In the genomic region with DNA sequence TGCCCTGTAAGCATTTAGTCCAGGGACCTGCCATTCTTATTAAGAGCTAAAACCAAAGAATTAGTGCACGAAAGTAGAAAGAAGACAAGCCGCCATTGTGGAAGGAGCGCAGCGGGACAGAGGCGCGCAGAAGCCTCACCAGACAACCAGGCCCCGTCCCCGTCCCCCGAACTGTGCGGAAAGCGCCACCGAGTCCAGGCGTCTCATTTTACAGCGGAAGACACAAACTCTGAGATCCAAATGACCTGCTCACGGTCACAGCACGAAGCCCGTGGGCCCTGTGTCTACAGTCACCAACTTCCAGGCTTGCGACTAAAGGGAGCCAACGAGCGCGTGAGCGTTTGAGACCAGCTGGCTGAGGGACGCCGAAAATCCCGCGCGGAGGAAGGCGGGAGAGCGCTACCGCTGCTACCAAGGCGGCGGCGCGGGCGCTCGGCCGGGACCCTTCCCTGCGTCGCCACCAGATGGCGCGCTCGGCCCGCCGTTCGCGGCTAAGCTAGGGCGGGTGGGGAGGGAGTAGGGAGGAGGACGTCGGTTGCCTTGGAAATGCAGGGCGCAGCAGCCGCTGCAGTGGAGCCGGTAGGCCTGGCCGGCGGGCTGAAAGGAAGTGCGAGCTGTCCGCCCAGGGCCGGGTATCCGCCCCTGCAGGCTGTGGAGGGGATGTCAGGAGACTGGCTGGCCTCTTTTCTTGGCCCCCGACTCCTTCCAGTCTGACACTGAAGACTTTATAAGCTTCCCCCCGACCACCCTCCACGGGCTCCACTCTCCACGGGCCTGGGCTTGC, we compare ENCODE assay signal across 8 cellular contexts. TPM values are rescaled to one million over a fixed set of nuclear protein-coding genes. Genes with fewer than 3 reads are reported as not detected.
A peak's percentile ranks its signal among the peaks of the same experiment; 100 is the strongest.
DNase-seq lines count a peak whose midpoint lies in the region; ATAC-seq, FAIRE-seq and TF ChIP-seq lines count a peak whose summit lies in the region.

No MANE protein-coding gene starts in this region.

- CTCF ChIA-PET in activated CD8-positive, alpha-beta memory T cell treated with anti-CD3 and anti-CD28 coated beads, Interleukin-2, amount 10 ng/mL, durations not matched to agents 7 days and 5 days (lab: Charles Lee) = interaction anchor here (0.7 to 2.6 kb wide), 67 partner anchors 9 to 1015 kb away, joined by 3 to 21 read pairs (median 4); a partner anchor contains a TSS

- ATAC-seq in GM21381 (IDR thresholded peaks at IDR 0.05; ENCODE audit: unreplicated experiment) = peak; percentile 99
- ATAC-seq in activated CD8-positive, alpha-beta memory T cell treated with anti-CD3 and anti-CD28 coated beads, Interleukin-2, amount 10 ng/mL, durations not matched to agents 7 days and 5 days = peak; percentile 95

- TF ChIP-seq CTCF in endothelial cell (IDR thresholded peaks at IDR 0.05; ENCODE audit: unreplicated experiment) (peak; percentile 98), mesothelial cell of epicardium (IDR thresholded peaks at IDR 0.05; ENCODE audit: unreplicated experiment) (peak; percentile 96)

- no peaks in the 10 kb centered on the region for H3K9me3 Mint-ChIP-seq in activated CD8-positive, alpha-beta memory T cell treated with anti-CD3 and anti-CD28 coated beads, Interleukin-2, amount 10 ng/mL, durations not matched to agents 7 days and 5 days (ENCODE audit: low read depth)
- no peaks in the 10 kb centered on the region for H3K9me3 Mint-ChIP-seq in endothelial cell (ENCODE audit: unreplicated experiment)
- peaks cover 17% of the 10 kb centered on the region for H3K9me3 Mint-ChIP-seq in mesothelial cell of epicardium

- in situ Hi-C loops in Caki2 (cut with HindIII; ENCODE audit: low pct_unique_long_range_greater_than_20kb, low sequenced_read_pairs) = no loop called here

- H3K36me3 Mint-ChIP-seq in activated CD8-positive, alpha-beta memory T cell treated with anti-CD3 and anti-CD28 coated beads, Interleukin-2, amount 10 ng/mL, durations not matched to agents 7 days and 5 days = peaks cover 11% of the 10 kb centered on the region
- peaks cover 8% of the 10 kb centered on the region for H3K36me3 Mint-ChIP-seq in endothelial cell (ENCODE audit: low read depth, unreplicated experiment)
- peaks cover 17% of the 10 kb centered on the region for H3K36me3 Mint-ChIP-seq in mesothelial cell of epicardium

- FAIRE-seq in HTR-8/SVneo (lab: Jason Lieb, UNC) = peak; percentile 97

- H3K27ac Mint-ChIP-seq in activated CD8-positive, alpha-beta memory T cell treated with anti-CD3 and anti-CD28 coated beads, Interleukin-2, amount 10 ng/mL, durations not matched to agents 7 days and 5 days = peak overlapping the region; percentile 93
- peak overlapping the region; percentile 82 for H3K27ac Mint-ChIP-seq in endothelial cell (ENCODE audit: unreplicated experiment)
- H3K27ac Mint-ChIP-seq in mesothelial cell of epicardium = peak overlapping the region; percentile 89

- H3K27me3 Mint-ChIP-seq in activated CD8-positive, alpha-beta memory T cell treated with anti-CD3 and anti-CD28 coated beads, Interleukin-2, amount 10 ng/mL, durations not matched to agents 7 days and 5 days = no peaks in the 10 kb centered on the region
- H3K27me3 Mint-ChIP-seq in endothelial cell (ENCODE audit: unreplicated experiment) (peaks cover 3% of the 10 kb centered on the region), mesothelial cell of epicardium (ENCODE audit: low read depth) (no peaks in the 10 kb centered on the region)

- H3K4me1 Mint-ChIP-seq in activated CD8-positive, alpha-beta memory T cell treated with anti-CD3 and anti-CD28 coated beads, Interleukin-2, amount 10 ng/mL, durations not matched to agents 7 days and 5 days = peaks cover 16% of the 10 kb centered on the region
- H3K4me1 Mint-ChIP-seq in endothelial cell (ENCODE audit: unreplicated experiment) = peaks cover 12% of the 10 kb centered on the region
- H3K4me1 Mint-ChIP-seq in mesothelial cell of epicardium = peaks cover 10% of the 10 kb centered on the region

- H3K4me3 Mint-ChIP-seq in activated CD8-positive, alpha-beta memory T cell treated with anti-CD3 and anti-CD28 coated beads, Interleukin-2, amount 10 ng/mL, durations not matched to agents 7 days and 5 days = peak overlapping the region; percentile 90
- H3K4me3 Mint-ChIP-seq in endothelial cell (ENCODE audit: unreplicated experiment) = peak overlapping the region; percentile 89
- peak overlapping the region; percentile 80 for H3K4me3 Mint-ChIP-seq in mesothelial cell of epicardium

- peak; percentile 88 for DNase-seq in Caki2 (ENCODE audit: low read depth)
- DNase-seq in HTR-8/SVneo (ENCODE audit: insufficient read length, low spot score) = peak; percentile 97
- DNase-seq in NOMO-1 (lab: John Stamatoyannopoulos, UW; ENCODE audit: unreplicated experiment in 2 of 2) = peak; percentile 90 to 96
- peak; percentile 94 for DNase-seq in activated CD8-positive, alpha-beta memory T cell treated with anti-CD3 and anti-CD28 coated beads, Interleukin-2, amount 10 ng/mL, durations not matched to agents 7 days and 5 days
- peak; percentile 99 for DNase-seq in endothelial cell (ENCODE audit: low spot score)
- peak; percentile 81 to 98 for DNase-seq in mesothelial cell of epicardium (ENCODE audit: low spot score in 2 of 2, unreplicated experiment in 2 of 2)
- DNase-seq in stimulated activated CD8-positive, alpha-beta memory T cell treated with anti-CD3 and anti-CD28 coated beads, Interleukin-15, amount 100 ng/mL, for 4 hours (ENCODE audit: low read depth in 2 of 2) = peak; percentile 76 to 85

RNA-seq across cellular contexts. Expression of a gene that starts 0.4 kb away (rescaled TPM):
- total RNA-seq in Caki2 (2014; rRNA removed; shearing (Covaris generic); ENCODE audit: low replicate concordance) = not detected in 2 replicates
- not detected for total RNA-seq in activated CD8-positive, alpha-beta memory T cell treated with anti-CD3 and anti-CD28 coated beads, Interleukin-2, amount 10 ng/mL, durations not matched to agents 7 days and 5 days
- total RNA-seq in endothelial cell (ENCODE audit: unreplicated experiment) (not detected), mesothelial cell of epicardium (not detected in 3 replicates)

RNA-seq across cellular contexts. Expression of a gene that starts 43.8 kb away (rescaled TPM):
- 12.9 and 18.6 TPM in 2 replicates for total RNA-seq in Caki2 (2014; rRNA removed; shearing (Covaris generic); ENCODE audit: low replicate concordance)
- total RNA-seq in activated CD8-positive, alpha-beta memory T cell treated with anti-CD3 and anti-CD28 coated beads, Interleukin-2, amount 10 ng/mL, durations not matched to agents 7 days and 5 days = 10 to 100 TPM; 73.7 to 78.0 TPM
- total RNA-seq in endothelial cell (ENCODE audit: unreplicated experiment) = 4.0 TPM
- 9.9 to 10.4 TPM (median 10.3 TPM) in 3 replicates for total RNA-seq in mesothelial cell of epicardium

Comparison
In these comparisons a context has a peak if more than half of its experiments do, and no peak if none do; other contexts are left out.
1. Peak in every context shown above with its lines: DNase-seq and ATAC-seq.